ENCODE assay signal across 5 cellular contexts in the genomic region with DNA sequence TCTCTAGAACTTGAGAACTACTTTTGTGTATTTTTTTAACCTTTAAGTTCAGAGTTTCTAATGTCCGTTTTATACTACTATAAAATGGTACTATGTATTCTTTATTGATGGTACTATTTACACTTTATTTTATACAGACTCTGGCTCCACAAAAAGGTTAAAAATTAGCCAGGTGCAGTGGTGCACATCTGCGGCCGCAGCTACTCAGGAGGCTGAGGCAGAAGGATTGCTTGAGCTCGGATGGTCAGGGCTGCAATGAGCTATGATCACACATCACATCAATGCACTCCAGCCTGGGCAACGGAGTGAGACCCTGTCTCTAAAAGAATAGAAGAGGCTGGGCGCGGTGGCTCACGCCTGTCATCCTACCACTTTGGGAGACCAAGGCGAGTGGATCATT.
A peak's percentile ranks its signal among the peaks of the same experiment; 100 is the strongest.
DNase-seq lines count a peak whose midpoint lies in the region; ATAC-seq, FAIRE-seq and TF ChIP-seq lines count a peak whose summit lies in the region.
"Not testable (repeated sequence)": the region's sequence is repeated elsewhere in the genome, so short reads cannot be mapped to it uniquely, and the experiment has no call there.

No MANE protein-coding gene starts in this region.

- not testable (repeated sequence) for H3K4ac ChIP-seq in neuronal stem cell (ENCODE audit: low read length)

- H3K23ac ChIP-seq in neuronal stem cell (ENCODE audit: low read depth, low read length, poor library complexity), result peak overlapping the region; percentile 91

- intact Hi-C loops in K562 (cut with micrococcal nuclease); spleen (cut with DNase I; ENCODE audit: low total_unique reads): not testable (repeated sequence)

- in situ Hi-C loops in K562 (cut with MboI), result loop anchor here (10.0 kb wide), 1 partner anchor 157 kb away; no protein-coding TSS in a partner anchor

- not testable (repeated sequence) for H4K91ac ChIP-seq in neuronal stem cell (ENCODE audit: low read depth, low read length, poor library complexity)

- not testable (repeated sequence) for TF ChIP-seq RAD21 in K562 (CRISPR knock-in tag; conservative IDR thresholded peaks at IDR 0.05 in 1 of 2, IDR thresholded peaks at IDR 0.05 in 1 of 2)

- not testable (repeated sequence) for H2BK12ac ChIP-seq in neuronal stem cell (ENCODE audit: low read length)

- H3K4me1 ChIP-seq in K562 (replicated peaks in 1 of 2; ENCODE audit: control insufficient read depth in 2 of 2, insufficient read depth in 2 of 2, low read length in 2 of 2); neuronal stem cell (ENCODE audit: control insufficient read depth in 2 of 2, insufficient read depth in 1 of 2, low read depth in 1 of 2, low read length in 2 of 2); spleen; suprapubic skin: not testable (repeated sequence)

- TF ChIP-seq EP300 in K562 (IDR thresholded peaks at IDR 0.05; ENCODE audit: low read length); suprapubic skin (IDR thresholded peaks at IDR 0.05): not testable (repeated sequence)

- not testable (repeated sequence) for H2AFZ ChIP-seq in K562 (ENCODE audit: low read depth, low read length); neuronal stem cell (ENCODE audit: low read length)

- not testable (repeated sequence) for H3K36me3 ChIP-seq in K562 (ENCODE audit: control insufficient read depth, insufficient read depth, low read length); neuronal stem cell (replicated peaks in 1 of 2; ENCODE audit: control insufficient read depth in 2 of 2, insufficient read depth in 2 of 2, low read length in 2 of 2); spleen; suprapubic skin

- ATAC-seq in K562, result not testable (repeated sequence)

- not testable (repeated sequence) for H3K14ac ChIP-seq in neuronal stem cell (ENCODE audit: low read length)

- H2AK5ac ChIP-seq in neuronal stem cell (ENCODE audit: low read depth, low read length), result not testable (repeated sequence)

- not testable (repeated sequence) for H2BK120ac ChIP-seq in neuronal stem cell (ENCODE audit: low read depth, low read length)

- DNase-seq in K562 (ENCODE audit: extremely low read depth in 1 of 4, low spot score in 3 of 4); neuronal stem cell (ENCODE audit: low spot score): not testable (repeated sequence)
- DNase-seq in mesenteric fat pad (ENCODE audit: low spot score), result peak; percentile 67
- peak; percentile 47 for DNase-seq in spleen
- peak; percentile 36 to 83 for DNase-seq in suprapubic skin (ENCODE audit: low spot score in 2 of 2)

- not testable (repeated sequence) for H3K4me3 ChIP-seq in K562; neuronal stem cell (ENCODE audit: low read length in 2 of 2); spleen; suprapubic skin

- H4K8ac ChIP-seq in neuronal stem cell (ENCODE audit: low read depth, low read length), result not testable (repeated sequence)

- CTCF ChIA-PET in K562 (lab: Yijun Ruan, JAX; ENCODE audit: low intra/inter-chr PET ratio), result not testable (repeated sequence)

- not testable (repeated sequence) for H3K27ac ChIP-seq in K562 (ENCODE audit: extremely low read depth, low read depth, low read length); neuronal stem cell (replicated peaks; ENCODE audit: low read length); spleen; suprapubic skin

- not testable (repeated sequence) for H3K27me3 ChIP-seq in K562 (ENCODE audit: control insufficient read depth in 2 of 2, insufficient read depth in 2 of 2, low read length in 2 of 2); neuronal stem cell (ENCODE audit: control insufficient read depth in 3 of 3, insufficient read depth in 3 of 3, low read depth in 1 of 3, low read length in 3 of 3); spleen (replicated peaks in 1 of 7); suprapubic skin

- H3K79me1 ChIP-seq in neuronal stem cell (ENCODE audit: low read depth, low read length), result not testable (repeated sequence)

- peak overlapping the region; percentile 14; the same call in 1 of the 2 replicates for H3K4me2 ChIP-seq in K562 (ENCODE audit: insufficient read depth, low read length)
- not testable (repeated sequence) for H3K4me2 ChIP-seq in neuronal stem cell (ENCODE audit: insufficient read depth, low read length, poor library complexity, severe bottlenecking)

- 66% methylated on average over 3 of the region's 9 CpGs for WGBS in K562 (ENCODE audit: insufficient coverage, low coverage, missing lambda C conversion rate)
- WGBS in neuronal stem cell (ENCODE audit: extremely low coverage in 2 of 2, insufficient read length in 2 of 2, insufficient replicate concordance in 1 of 2), 2 donors, result no CpG with 5 or more reads among the region's 9 CpGs
- WGBS in spleen, 5 donors, result 78 to 96% (median 87%) methylated on average over 3 to 5 of the region's 9 CpGs
- 78% methylated on average over 5 of the region's 9 CpGs for WGBS in suprapubic skin

- TF ChIP-seq CTCF in K562 (IDR thresholded peaks at IDR 0.05 in 2 of 3, conservative IDR thresholded peaks at IDR 0.05 in 1 of 3; ENCODE audit: insufficient read depth in 2 of 3, low read depth in 1 of 3, low read length in 3 of 3); spleen (IDR thresholded peaks at IDR 0.05 in 8 of 11, conservative IDR thresholded peaks at IDR 0.05 in 3 of 11); suprapubic skin (IDR thresholded peaks at IDR 0.05): not testable (repeated sequence)

- H3K18ac ChIP-seq in neuronal stem cell (ENCODE audit: low read length), result not testable (repeated sequence)

- H3K9me3 ChIP-seq in K562 (replicated peaks; ENCODE audit: control insufficient read depth, insufficient read depth, low read depth, low read length); neuronal stem cell (replicated peaks in 1 of 2; ENCODE audit: control insufficient read depth in 2 of 2, insufficient read depth in 1 of 2, low read depth in 1 of 2, low read length in 2 of 2); spleen; suprapubic skin: not testable (repeated sequence)

- not testable (repeated sequence) for H3K9ac ChIP-seq in K562 (ENCODE audit: insufficient read depth in 1 of 2, low read depth in 2 of 2, low read length in 2 of 2); neuronal stem cell (ENCODE audit: low read depth, low read length, poor library complexity)

- H4K20me1 ChIP-seq in K562 (replicated peaks; ENCODE audit: control insufficient read depth, insufficient read depth, low read length), result not testable (repeated sequence)

- POLR2A ChIA-PET in K562 (lab: Yijun Ruan, JAX), result not testable (repeated sequence)

- not testable (repeated sequence) for H2BK5ac ChIP-seq in neuronal stem cell (ENCODE audit: low read length)

- H3K79me2 ChIP-seq in K562 (ENCODE audit: control insufficient read depth, insufficient read depth, low read length), result not testable (repeated sequence)

- not testable (repeated sequence) for FAIRE-seq in K562 (lab: Jason Lieb, UNC)

- BruUV-seq in K562 (replicated peaks; lab: Mats Ljungman, UMichigan), result not testable (repeated sequence)

- not testable (repeated sequence) for H2BK15ac ChIP-seq in neuronal stem cell (ENCODE audit: low read length)

- H3K9me1 ChIP-seq in K562 (ENCODE audit: control insufficient read depth, insufficient read depth, low read length), result not testable (repeated sequence)

- TF ChIP-seq POLR2A in K562 (conservative IDR thresholded peaks at IDR 0.05); spleen (IDR thresholded peaks at IDR 0.05); suprapubic skin (IDR thresholded peaks at IDR 0.05): not testable (repeated sequence)
